ENCODE assay signal across 1 cellular context in the genomic region with DNA sequence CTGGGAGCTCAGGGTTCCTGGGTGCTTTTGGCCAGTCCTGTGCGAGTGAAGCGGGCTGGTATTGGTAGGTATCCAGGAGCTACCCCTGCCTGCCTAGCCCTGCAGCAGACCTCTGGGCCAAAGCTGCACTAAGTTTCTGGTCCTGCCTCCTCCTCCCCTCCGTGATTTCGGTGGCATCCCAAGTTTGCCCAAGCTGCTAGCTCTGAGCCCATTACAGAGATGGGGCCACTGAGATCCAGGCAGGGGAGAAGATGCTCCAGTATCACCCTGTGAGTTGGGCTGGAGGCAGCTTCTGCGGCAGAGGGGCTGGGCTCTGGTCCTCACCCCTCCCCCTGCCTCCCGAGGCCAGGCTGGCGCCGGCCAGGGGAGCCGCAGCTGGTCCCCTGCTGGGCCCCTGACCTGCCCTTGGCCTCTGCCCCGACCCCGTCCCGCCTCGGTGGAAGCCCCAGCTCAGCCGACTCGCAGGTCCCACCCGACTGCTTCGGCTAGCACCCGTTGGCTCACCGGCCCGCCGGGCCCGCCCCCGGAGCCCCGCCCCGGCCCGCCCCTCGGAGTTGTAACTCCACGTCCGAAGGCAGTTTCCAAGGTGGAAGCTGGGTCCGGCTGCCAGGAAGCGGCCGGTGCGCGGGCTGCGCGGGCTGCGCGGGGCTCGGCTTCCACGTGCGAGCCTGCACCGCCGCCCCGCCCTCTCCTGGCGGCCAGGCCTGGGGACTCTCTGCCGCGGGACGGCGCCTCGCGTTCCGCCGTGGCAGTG.
TF ChIP-seq lines count a peak whose summit lies in the region.

A gene with protein sequence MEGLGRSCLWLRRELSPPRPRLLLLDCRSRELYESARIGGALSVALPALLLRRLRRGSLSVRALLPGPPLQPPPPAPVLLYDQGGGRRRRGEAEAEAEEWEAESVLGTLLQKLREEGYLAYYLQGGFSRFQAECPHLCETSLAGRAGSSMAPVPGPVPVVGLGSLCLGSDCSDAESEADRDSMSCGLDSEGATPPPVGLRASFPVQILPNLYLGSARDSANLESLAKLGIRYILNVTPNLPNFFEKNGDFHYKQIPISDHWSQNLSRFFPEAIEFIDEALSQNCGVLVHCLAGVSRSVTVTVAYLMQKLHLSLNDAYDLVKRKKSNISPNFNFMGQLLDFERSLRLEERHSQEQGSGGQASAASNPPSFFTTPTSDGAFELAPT (plus strand): TSS at position 584 of the 754 bp plus-strand sequence. CDS start 751 bp downstream, outside the sequence.

TF ChIP-seq in IMR-90, 13 proteins besides CTCF, POLR2A, EP300 and RAD21:
- TF ChIP-seq NFE2L2 (IDR thresholded peaks at IDR 0.05; ENCODE audit: low read depth, low read length): no peak
- TF ChIP-seq RFX5 (IDR thresholded peaks at IDR 0.05; ENCODE audit: low read depth, low read length): no peak
- TF ChIP-seq MAFK (IDR thresholded peaks at IDR 0.05; ENCODE audit: low read depth, low read length): no peak
- TF ChIP-seq CHD1 (IDR thresholded peaks at IDR 0.05; ENCODE audit: low read depth, low read length): no peak
- TF ChIP-seq FOS (IDR thresholded peaks at IDR 0.05; ENCODE audit: low read depth, low read length): no peak
- no peak for TF ChIP-seq BHLHE40 (IDR thresholded peaks at IDR 0.05; ENCODE audit: low read depth, low read length)
